1 cellular context compared by ENCODE assay signal in the genomic region with DNA sequence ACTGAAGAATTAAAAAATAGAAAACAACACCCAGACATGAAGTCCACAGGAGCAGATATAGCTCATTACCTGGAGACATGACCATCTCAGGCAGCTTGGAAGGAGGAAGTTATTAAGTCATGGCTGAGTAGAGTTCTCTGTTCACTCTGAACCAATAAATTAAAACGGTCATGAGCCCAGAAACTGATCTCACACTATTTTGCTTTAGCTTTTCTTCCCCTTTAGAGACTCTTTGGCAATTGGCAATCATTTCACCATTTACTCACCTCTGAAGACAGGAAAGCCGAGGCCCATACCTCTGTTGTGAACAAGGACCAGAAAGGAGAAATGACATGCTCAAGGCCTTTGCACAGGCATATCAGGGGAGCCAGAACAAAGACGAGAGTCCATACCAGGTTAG.
TF ChIP-seq lines count a peak whose summit lies in the region.

No MANE protein-coding gene starts in this region.

TF ChIP-seq in GM12878, 131 proteins besides CTCF, POLR2A, EP300 and RAD21 (continues in another document):
- no peak for TF ChIP-seq KAT2A (conservative IDR thresholded peaks at IDR 0.05; ENCODE audit: control insufficient read depth, low read depth, low read length)
- TF ChIP-seq, protein P1, sequence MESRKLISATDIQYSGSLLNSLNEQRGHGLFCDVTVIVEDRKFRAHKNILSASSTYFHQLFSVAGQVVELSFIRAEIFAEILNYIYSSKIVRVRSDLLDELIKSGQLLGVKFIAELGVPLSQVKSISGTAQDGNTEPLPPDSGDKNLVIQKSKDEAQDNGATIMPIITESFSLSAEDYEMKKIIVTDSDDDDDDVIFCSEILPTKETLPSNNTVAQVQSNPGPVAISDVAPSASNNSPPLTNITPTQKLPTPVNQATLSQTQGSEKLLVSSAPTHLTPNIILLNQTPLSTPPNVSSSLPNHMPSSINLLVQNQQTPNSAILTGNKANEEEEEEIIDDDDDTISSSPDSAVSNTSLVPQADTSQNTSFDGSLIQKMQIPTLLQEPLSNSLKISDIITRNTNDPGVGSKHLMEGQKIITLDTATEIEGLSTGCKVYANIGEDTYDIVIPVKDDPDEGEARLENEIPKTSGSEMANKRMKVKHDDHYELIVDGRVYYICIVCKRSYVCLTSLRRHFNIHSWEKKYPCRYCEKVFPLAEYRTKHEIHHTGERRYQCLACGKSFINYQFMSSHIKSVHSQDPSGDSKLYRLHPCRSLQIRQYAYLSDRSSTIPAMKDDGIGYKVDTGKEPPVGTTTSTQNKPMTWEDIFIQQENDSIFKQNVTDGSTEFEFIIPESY (IDR thresholded peaks at IDR 0.05), result no peak
- peak; percentile 42 for TF ChIP-seq MTA2 (IDR thresholded peaks at IDR 0.05; ENCODE audit: low read depth)
- no peak for TF ChIP-seq JUND (IDR thresholded peaks at IDR 0.05; ENCODE audit: low read depth, low read length)
- no peak for TF ChIP-seq SPI1 (IDR thresholded peaks at IDR 0.05; ENCODE audit: borderline replicate concordance, insufficient read depth, low read depth, low read length)
- no peak for TF ChIP-seq HDAC6 (IDR thresholded peaks at IDR 0.05; ENCODE audit: unreplicated experiment)
- TF ChIP-seq RUNX3 (IDR thresholded peaks at IDR 0.05; ENCODE audit: low read length), result peak; percentile 17; the same call in 1 of the 2 replicates
- peak; percentile 36; the same call in 1 of the 2 replicates for TF ChIP-seq ZNF24 (IDR thresholded peaks at IDR 0.05)
- TF ChIP-seq GABPA (IDR thresholded peaks at IDR 0.05; ENCODE audit: low read depth), result no peak
- peak; percentile 65; the same call in 1 of the 2 replicates for TF ChIP-seq SMARCA5 (IDR thresholded peaks at IDR 0.05)
- TF ChIP-seq NFIC (IDR thresholded peaks at IDR 0.05; ENCODE audit: low read depth, low read length), result no peak
- TF ChIP-seq ATF7 (IDR thresholded peaks at IDR 0.05; ENCODE audit: low read depth), result 0 out of 2 replicates have a peak, but pooled peaks have one; percentile 31
- TF ChIP-seq, protein P2, sequence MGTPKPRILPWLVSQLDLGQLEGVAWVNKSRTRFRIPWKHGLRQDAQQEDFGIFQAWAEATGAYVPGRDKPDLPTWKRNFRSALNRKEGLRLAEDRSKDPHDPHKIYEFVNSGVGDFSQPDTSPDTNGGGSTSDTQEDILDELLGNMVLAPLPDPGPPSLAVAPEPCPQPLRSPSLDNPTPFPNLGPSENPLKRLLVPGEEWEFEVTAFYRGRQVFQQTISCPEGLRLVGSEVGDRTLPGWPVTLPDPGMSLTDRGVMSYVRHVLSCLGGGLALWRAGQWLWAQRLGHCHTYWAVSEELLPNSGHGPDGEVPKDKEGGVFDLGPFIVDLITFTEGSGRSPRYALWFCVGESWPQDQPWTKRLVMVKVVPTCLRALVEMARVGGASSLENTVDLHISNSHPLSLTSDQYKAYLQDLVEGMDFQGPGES (IDR thresholded peaks at IDR 0.05), result no peak
- TF ChIP-seq, protein P3, sequence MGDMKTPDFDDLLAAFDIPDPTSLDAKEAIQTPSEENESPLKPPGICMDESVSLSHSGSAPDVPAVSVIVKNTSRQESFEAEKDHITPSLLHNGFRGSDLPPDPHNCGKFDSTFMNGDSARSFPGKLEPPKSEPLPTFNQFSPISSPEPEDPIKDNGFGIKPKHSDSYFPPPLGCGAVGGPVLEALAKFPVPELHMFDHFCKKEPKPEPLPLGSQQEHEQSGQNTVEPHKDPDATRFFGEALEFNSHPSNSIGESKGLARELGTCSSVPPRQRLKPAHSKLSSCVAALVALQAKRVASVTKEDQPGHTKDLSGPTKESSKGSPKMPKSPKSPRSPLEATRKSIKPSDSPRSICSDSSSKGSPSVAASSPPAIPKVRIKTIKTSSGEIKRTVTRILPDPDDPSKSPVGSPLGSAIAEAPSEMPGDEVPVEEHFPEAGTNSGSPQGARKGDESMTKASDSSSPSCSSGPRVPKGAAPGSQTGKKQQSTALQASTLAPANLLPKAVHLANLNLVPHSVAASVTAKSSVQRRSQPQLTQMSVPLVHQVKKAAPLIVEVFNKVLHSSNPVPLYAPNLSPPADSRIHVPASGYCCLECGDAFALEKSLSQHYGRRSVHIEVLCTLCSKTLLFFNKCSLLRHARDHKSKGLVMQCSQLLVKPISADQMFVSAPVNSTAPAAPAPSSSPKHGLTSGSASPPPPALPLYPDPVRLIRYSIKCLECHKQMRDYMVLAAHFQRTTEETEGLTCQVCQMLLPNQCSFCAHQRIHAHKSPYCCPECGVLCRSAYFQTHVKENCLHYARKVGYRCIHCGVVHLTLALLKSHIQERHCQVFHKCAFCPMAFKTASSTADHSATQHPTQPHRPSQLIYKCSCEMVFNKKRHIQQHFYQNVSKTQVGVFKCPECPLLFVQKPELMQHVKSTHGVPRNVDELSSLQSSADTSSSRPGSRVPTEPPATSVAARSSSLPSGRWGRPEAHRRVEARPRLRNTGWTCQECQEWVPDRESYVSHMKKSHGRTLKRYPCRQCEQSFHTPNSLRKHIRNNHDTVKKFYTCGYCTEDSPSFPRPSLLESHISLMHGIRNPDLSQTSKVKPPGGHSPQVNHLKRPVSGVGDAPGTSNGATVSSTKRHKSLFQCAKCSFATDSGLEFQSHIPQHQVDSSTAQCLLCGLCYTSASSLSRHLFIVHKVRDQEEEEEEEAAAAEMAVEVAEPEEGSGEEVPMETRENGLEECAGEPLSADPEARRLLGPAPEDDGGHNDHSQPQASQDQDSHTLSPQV (IDR thresholded peaks at IDR 0.05), result peak; percentile 71; the same call in 1 of the 2 replicates
- TF ChIP-seq MTA3 (IDR thresholded peaks at IDR 0.05; ENCODE audit: borderline replicate concordance, low read length), result no peak
- TF ChIP-seq, protein P4, sequence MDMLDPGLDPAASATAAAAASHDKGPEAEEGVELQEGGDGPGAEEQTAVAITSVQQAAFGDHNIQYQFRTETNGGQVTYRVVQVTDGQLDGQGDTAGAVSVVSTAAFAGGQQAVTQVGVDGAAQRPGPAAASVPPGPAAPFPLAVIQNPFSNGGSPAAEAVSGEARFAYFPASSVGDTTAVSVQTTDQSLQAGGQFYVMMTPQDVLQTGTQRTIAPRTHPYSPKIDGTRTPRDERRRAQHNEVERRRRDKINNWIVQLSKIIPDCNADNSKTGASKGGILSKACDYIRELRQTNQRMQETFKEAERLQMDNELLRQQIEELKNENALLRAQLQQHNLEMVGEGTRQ (IDR thresholded peaks at IDR 0.05; ENCODE audit: borderline replicate concordance, low read depth, low read length), result no peak
- TF ChIP-seq, protein P5, sequence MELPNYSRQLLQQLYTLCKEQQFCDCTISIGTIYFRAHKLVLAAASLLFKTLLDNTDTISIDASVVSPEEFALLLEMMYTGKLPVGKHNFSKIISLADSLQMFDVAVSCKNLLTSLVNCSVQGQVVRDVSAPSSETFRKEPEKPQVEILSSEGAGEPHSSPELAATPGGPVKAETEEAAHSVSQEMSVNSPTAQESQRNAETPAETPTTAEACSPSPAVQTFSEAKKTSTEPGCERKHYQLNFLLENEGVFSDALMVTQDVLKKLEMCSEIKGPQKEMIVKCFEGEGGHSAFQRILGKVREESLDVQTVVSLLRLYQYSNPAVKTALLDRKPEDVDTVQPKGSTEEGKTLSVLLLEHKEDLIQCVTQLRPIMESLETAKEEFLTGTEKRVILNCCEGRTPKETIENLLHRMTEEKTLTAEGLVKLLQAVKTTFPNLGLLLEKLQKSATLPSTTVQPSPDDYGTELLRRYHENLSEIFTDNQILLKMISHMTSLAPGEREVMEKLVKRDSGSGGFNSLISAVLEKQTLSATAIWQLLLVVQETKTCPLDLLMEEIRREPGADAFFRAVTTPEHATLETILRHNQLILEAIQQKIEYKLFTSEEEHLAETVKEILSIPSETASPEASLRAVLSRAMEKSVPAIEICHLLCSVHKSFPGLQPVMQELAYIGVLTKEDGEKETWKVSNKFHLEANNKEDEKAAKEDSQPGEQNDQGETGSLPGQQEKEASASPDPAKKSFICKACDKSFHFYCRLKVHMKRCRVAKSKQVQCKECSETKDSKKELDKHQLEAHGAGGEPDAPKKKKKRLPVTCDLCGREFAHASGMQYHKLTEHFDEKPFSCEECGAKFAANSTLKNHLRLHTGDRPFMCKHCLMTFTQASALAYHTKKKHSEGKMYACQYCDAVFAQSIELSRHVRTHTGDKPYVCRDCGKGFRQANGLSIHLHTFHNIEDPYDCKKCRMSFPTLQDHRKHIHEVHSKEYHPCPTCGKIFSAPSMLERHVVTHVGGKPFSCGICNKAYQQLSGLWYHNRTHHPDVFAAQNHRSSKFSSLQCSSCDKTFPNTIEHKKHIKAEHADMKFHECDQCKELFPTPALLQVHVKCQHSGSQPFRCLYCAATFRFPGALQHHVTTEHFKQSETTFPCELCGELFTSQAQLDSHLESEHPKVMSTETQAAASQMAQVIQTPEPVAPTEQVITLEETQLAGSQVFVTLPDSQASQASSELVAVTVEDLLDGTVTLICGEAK (IDR thresholded peaks at IDR 0.05; ENCODE audit: borderline replicate concordance), result no peak
- TF ChIP-seq, protein P6, sequence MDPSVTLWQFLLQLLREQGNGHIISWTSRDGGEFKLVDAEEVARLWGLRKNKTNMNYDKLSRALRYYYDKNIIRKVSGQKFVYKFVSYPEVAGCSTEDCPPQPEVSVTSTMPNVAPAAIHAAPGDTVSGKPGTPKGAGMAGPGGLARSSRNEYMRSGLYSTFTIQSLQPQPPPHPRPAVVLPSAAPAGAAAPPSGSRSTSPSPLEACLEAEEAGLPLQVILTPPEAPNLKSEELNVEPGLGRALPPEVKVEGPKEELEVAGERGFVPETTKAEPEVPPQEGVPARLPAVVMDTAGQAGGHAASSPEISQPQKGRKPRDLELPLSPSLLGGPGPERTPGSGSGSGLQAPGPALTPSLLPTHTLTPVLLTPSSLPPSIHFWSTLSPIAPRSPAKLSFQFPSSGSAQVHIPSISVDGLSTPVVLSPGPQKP (IDR thresholded peaks at IDR 0.05; ENCODE audit: low read depth, low read length), result no peak
- TF ChIP-seq, protein P7, sequence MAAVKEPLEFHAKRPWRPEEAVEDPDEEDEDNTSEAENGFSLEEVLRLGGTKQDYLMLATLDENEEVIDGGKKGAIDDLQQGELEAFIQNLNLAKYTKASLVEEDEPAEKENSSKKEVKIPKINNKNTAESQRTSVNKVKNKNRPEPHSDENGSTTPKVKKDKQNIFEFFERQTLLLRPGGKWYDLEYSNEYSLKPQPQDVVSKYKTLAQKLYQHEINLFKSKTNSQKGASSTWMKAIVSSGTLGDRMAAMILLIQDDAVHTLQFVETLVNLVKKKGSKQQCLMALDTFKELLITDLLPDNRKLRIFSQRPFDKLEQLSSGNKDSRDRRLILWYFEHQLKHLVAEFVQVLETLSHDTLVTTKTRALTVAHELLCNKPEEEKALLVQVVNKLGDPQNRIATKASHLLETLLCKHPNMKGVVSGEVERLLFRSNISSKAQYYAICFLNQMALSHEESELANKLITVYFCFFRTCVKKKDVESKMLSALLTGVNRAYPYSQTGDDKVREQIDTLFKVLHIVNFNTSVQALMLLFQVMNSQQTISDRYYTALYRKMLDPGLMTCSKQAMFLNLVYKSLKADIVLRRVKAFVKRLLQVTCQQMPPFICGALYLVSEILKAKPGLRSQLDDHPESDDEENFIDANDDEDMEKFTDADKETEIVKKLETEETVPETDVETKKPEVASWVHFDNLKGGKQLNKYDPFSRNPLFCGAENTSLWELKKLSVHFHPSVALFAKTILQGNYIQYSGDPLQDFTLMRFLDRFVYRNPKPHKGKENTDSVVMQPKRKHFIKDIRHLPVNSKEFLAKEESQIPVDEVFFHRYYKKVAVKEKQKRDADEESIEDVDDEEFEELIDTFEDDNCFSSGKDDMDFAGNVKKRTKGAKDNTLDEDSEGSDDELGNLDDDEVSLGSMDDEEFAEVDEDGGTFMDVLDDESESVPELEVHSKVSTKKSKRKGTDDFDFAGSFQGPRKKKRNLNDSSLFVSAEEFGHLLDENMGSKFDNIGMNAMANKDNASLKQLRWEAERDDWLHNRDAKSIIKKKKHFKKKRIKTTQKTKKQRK (IDR thresholded peaks at IDR 0.05; ENCODE audit: low read depth, low read length), result no peak
- TF ChIP-seq, protein P8, sequence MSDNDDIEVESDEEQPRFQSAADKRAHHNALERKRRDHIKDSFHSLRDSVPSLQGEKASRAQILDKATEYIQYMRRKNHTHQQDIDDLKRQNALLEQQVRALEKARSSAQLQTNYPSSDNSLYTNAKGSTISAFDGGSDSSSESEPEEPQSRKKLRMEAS (IDR thresholded peaks at IDR 0.05; ENCODE audit: low read depth, low read length), result no peak
- TF ChIP-seq SMC3 (IDR thresholded peaks at IDR 0.05; ENCODE audit: borderline replicate concordance, low read length), result no peak
- no peak for TF ChIP-seq NR2C2 (IDR thresholded peaks at IDR 0.05; ENCODE audit: borderline replicate concordance, control insufficient read depth, insufficient read length, low read depth)
- no peak for TF ChIP-seq CREB1 (IDR thresholded peaks at IDR 0.05; ENCODE audit: low read depth)
- TF ChIP-seq, protein P9, sequence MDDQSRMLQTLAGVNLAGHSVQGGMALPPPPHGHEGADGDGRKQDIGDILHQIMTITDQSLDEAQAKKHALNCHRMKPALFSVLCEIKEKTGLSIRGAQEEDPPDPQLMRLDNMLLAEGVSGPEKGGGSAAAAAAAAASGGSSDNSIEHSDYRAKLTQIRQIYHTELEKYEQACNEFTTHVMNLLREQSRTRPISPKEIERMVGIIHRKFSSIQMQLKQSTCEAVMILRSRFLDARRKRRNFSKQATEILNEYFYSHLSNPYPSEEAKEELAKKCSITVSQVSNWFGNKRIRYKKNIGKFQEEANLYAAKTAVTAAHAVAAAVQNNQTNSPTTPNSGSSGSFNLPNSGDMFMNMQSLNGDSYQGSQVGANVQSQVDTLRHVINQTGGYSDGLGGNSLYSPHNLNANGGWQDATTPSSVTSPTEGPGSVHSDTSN (IDR thresholded peaks at IDR 0.05; ENCODE audit: insufficient replicate concordance, low read depth, low read length), result no peak
- TF ChIP-seq, protein P10, sequence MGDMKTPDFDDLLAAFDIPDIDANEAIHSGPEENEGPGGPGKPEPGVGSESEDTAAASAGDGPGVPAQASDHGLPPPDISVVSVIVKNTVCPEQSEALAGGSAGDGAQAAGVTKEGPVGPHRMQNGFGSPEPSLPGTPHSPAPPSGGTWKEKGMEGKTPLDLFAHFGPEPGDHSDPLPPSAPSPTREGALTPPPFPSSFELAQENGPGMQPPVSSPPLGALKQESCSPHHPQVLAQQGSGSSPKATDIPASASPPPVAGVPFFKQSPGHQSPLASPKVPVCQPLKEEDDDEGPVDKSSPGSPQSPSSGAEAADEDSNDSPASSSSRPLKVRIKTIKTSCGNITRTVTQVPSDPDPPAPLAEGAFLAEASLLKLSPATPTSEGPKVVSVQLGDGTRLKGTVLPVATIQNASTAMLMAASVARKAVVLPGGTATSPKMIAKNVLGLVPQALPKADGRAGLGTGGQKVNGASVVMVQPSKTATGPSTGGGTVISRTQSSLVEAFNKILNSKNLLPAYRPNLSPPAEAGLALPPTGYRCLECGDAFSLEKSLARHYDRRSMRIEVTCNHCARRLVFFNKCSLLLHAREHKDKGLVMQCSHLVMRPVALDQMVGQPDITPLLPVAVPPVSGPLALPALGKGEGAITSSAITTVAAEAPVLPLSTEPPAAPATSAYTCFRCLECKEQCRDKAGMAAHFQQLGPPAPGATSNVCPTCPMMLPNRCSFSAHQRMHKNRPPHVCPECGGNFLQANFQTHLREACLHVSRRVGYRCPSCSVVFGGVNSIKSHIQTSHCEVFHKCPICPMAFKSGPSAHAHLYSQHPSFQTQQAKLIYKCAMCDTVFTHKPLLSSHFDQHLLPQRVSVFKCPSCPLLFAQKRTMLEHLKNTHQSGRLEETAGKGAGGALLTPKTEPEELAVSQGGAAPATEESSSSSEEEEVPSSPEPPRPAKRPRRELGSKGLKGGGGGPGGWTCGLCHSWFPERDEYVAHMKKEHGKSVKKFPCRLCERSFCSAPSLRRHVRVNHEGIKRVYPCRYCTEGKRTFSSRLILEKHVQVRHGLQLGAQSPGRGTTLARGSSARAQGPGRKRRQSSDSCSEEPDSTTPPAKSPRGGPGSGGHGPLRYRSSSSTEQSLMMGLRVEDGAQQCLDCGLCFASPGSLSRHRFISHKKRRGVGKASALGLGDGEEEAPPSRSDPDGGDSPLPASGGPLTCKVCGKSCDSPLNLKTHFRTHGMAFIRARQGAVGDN (IDR thresholded peaks at IDR 0.05), result peak; percentile 95
- TF ChIP-seq FOXM1 (IDR thresholded peaks at IDR 0.05; ENCODE audit: low read depth, low read length), result no peak
